8 cellular contexts compared by ENCODE assay signal in the genomic region with DNA sequence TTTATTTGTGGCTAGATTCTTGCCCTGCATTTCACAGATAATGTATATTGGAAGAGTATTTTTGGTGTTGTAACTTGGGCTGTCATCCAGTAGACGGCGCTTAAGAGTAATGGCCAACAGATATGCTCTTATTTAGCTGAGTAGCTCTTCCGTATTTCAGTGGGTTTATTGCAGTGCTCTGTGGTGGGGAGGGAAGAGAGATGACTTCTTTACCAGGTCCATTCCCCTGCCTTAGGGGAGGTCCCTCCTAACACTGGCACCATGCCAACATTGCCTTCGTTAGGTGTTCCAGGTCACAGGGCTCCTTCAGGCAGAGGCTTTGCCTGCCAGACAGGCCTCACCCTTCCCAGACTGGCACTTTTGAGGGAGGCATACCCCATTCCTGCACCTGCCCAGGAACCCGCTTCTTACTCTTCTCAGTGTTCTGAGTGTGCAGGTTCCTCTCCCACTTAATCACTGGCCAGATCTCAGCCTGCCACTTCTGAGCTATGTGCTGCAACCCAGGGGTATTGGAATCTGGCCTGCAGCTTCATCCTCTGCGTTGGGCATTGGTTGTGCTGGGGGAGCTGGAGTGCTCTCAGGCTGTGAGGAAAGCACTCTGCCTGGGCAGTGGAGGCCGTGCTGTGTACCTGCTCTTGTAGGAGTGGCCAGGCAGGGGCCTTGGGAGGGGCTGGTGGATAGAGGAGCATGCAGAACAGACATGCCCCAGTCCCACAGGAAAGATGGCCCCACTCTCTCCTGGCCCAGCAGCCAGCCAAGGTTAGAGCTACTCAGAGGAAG. TPM values are rescaled to one million over a fixed set of nuclear protein-coding genes. Genes with fewer than 3 reads are reported as not detected.
DNase-seq lines count a peak whose midpoint lies in the region; ATAC-seq and TF ChIP-seq lines count a peak whose summit lies in the region.

No MANE protein-coding gene starts in this region.

- ATAC-seq in GM18870 (IDR thresholded peaks at IDR 0.05; ENCODE audit: unreplicated experiment): peak; percentile 93
- ATAC-seq in HG03045 (IDR thresholded peaks at IDR 0.05; ENCODE audit: unreplicated experiment): peak; percentile 56
- peak; percentile 69 for ATAC-seq in Panc1
- peak; percentile 70 for ATAC-seq in stimulated activated effector memory CD8-positive, alpha-beta T cell treated with anti-CD3 and anti-CD28 coated beads, Interleukin-12 subunit alpha, Interleukin-12 subunit beta, amount 100 ng/mL, for 72 hours

- H3K27ac ChIP-seq in Panc1 (ENCODE audit: low read length): no peak overlapping the region

- H3K36me3 Mint-ChIP-seq in stimulated activated effector memory CD8-positive, alpha-beta T cell treated with anti-CD3 and anti-CD28 coated beads, Interleukin-12 subunit alpha, Interleukin-12 subunit beta, amount 100 ng/mL, for 72 hours: no peaks in the 10 kb centered on the region

- no peaks in the 10 kb centered on the region for H3K36me3 ChIP-seq in Panc1 (ENCODE audit: control insufficient read depth, insufficient read depth, low read length)

- no peaks in the 10 kb centered on the region for H3K4me1 Mint-ChIP-seq in stimulated activated effector memory CD8-positive, alpha-beta T cell treated with anti-CD3 and anti-CD28 coated beads, Interleukin-12 subunit alpha, Interleukin-12 subunit beta, amount 100 ng/mL, for 72 hours

- H3K4me3 Mint-ChIP-seq in stimulated activated effector memory CD8-positive, alpha-beta T cell treated with anti-CD3 and anti-CD28 coated beads, Interleukin-12 subunit alpha, Interleukin-12 subunit beta, amount 100 ng/mL, for 72 hours: no peak overlapping the region

- no peak overlapping the region for H3K4me3 ChIP-seq in Panc1 (ENCODE audit: low read depth in 2 of 2, low read length in 2 of 2)

- no peak overlapping the region for H3K27ac Mint-ChIP-seq in stimulated activated effector memory CD8-positive, alpha-beta T cell treated with anti-CD3 and anti-CD28 coated beads, Interleukin-12 subunit alpha, Interleukin-12 subunit beta, amount 100 ng/mL, for 72 hours

- no peaks in the 10 kb centered on the region for H3K4me1 ChIP-seq in Panc1 (ENCODE audit: control insufficient read depth, insufficient read depth, low read length)

- H3K9me3 ChIP-seq in Panc1 (ENCODE audit: control insufficient read depth, insufficient read depth, low read depth, low read length): no peaks in the 10 kb centered on the region

- in situ Hi-C loops in Panc1 (cut with HindIII; ENCODE audit: low pct_unique_long_range_greater_than_20kb, low sequenced_read_pairs): no loop called here

- POLR2A ChIA-PET in Panc1 (lab: Charles Lee): interaction anchor here (0.5 kb wide), 1 partner anchor 28 kb away, joined by 3 read pairs; no protein-coding TSS in a partner anchor

- CTCF ChIA-PET in Panc1 (lab: Charles Lee): interaction anchor here (0.8 kb wide), 1 partner anchor 20 kb away, joined by 3 read pairs; no protein-coding TSS in a partner anchor

- no peaks in the 10 kb centered on the region for H3K27me3 ChIP-seq in Panc1 (ENCODE audit: control insufficient read depth, insufficient read depth, low read length)

- no peaks in the 10 kb centered on the region for H3K9me3 Mint-ChIP-seq in stimulated activated effector memory CD8-positive, alpha-beta T cell treated with anti-CD3 and anti-CD28 coated beads, Interleukin-12 subunit alpha, Interleukin-12 subunit beta, amount 100 ng/mL, for 72 hours

- DNase-seq in EH (ENCODE audit: low read depth) (peak; percentile 43), Panc1 (ENCODE audit: low read depth, low spot score) (peak; percentile 39), fibroblast of peridontal ligament (ENCODE audit: extremely low read depth) (peak; percentile 47), AG20443 (ENCODE audit: low spot score) (no peak)
- peak in 1 of 2 donors; percentile 50 for DNase-seq in stimulated activated effector memory CD8-positive, alpha-beta T cell treated with anti-CD3 and anti-CD28 coated beads, Interleukin-12 subunit alpha, Interleukin-12 subunit beta, amount 100 ng/mL, for 72 hours (ENCODE audit: low spot score in 2 of 2)
- DNase-seq in stimulated activated naive CD4-positive, alpha-beta T cell treated with Interleukin-2 at 50 U/mL for 16 hours (lab: John Stamatoyannopoulos, UW): no peak

- intact Hi-C loops in Panc1 (cut with micrococcal nuclease; ENCODE audit: unreplicated experiment): no loop called here

- BruUV-seq in Panc1 (replicated peaks; lab: Mats Ljungman, UMichigan): no TSS peak

- TF ChIP-seq CTCF in Panc1 (IDR thresholded peaks at IDR 0.05): peak; percentile 89

RNA-seq across cellular contexts. Expression of gene SLN, which starts 29.4 kb away (rescaled TPM):
- total RNA-seq in Panc1 (2021; ENCODE audit: unreplicated experiment): not detected
- polyA plus RNA-seq in Panc1 (2012; ENCODE audit: insufficient read length): not detected

Comparison
In these comparisons a context has a peak if more than half of its experiments do, and no peak if none do; other contexts are left out.
1. DNase-seq: peak in EH (single experiment), Panc1 (single experiment) and fibroblast of peridontal ligament (single experiment); none in stimulated activated naive CD4-positive, alpha-beta T cell treated with Interleukin-2 at 50 U/mL for 16 hours (single experiment) and AG20443 (single experiment).
2. Peak in every context shown above with its lines, with median percentiles within 50 percentile points of each other: ATAC-seq.